Comparison of ENCODE assay signal across 8 cellular contexts in the genomic region with DNA sequence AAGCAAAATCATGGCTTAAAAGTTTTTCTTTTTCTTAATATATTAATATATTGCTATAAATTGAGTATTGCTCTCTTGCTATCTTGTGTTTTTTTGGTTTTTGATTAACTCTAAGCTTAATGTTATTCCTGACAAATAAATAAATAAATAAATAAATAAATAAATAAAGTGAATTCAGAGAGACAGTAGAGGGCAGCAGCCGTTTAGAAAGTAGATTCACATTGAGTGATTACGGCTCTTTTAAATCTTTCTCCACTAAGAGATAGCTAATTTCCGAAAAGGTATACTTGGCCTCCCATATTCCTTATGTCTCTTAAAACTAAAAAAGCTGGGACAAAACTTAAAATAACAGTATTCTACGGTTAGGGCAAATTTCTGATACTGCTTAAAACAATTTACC. TPM values are rescaled to one million over a fixed set of nuclear protein-coding genes. Genes with fewer than 3 reads are reported as not detected.
DNase-seq lines count a peak whose midpoint lies in the region; ATAC-seq and TF ChIP-seq lines count a peak whose summit lies in the region.

No MANE protein-coding gene starts in this region.

- intact Hi-C loops in OCI-LY7 (cut with micrococcal nuclease; ENCODE audit: unreplicated experiment) = loop anchor here (2.0 to 10.0 kb wide), 5 partner anchors 65 to 330 kb away; no protein-coding TSS in a partner anchor
- intact Hi-C loops in gastrocnemius medialis (cut with DNase I; ENCODE audit: low total_unique reads) = loop anchor here (2.0 to 5.0 kb wide), 2 partner anchors 332 to 670 kb away; no protein-coding TSS in a partner anchor

- H3K4me1 ChIP-seq in OCI-LY7 (ENCODE audit: insufficient read depth, low read length, poor library complexity, severe bottlenecking) = peaks cover 4% of the 10 kb centered on the region
- no peaks in the 10 kb centered on the region for H3K4me1 ChIP-seq in gastrocnemius medialis

- BruUV-seq in OCI-LY7 (replicated peaks; lab: Mats Ljungman, UMichigan) = no TSS peak

- in situ Hi-C loops in gastrocnemius medialis (cut with MboI; ENCODE audit: low sequenced_read_pairs in 4 of 4) = loop anchor here in 2 of 4 donors (5.0 kb wide), 2 partner anchors 325 to 330 kb away; no protein-coding TSS in a partner anchor

- peaks cover 76% of the 10 kb centered on the region for H3K36me3 ChIP-seq in OCI-LY7 (ENCODE audit: insufficient read depth, low read length)
- no peaks in the 10 kb centered on the region for H3K36me3 ChIP-seq in gastrocnemius medialis

- CTCF ChIA-PET in OCI-LY7 (lab: Charles Lee; ENCODE audit: unreplicated experiment) = interaction anchor here (1.1 to 1.2 kb wide), 2 partner anchors 35 to 83 kb away, joined by 3 to 7 read pairs; a partner anchor contains a TSS

- H3K79me2 ChIP-seq in OCI-LY7 (ENCODE audit: insufficient read depth, low read depth, low read length) = peaks cover 17% of the 10 kb centered on the region; the same call in 1 of the 2 replicates

- no peaks in the 10 kb centered on the region for H3K27me3 ChIP-seq in gastrocnemius medialis

- TF ChIP-seq CTCF in OCI-LY7 (conservative IDR thresholded peaks at IDR 0.05; ENCODE audit: low read length) = peak; percentile 75
- peak; percentile 45 for TF ChIP-seq CTCF in fibroblast of mammary gland (conservative IDR thresholded peaks at IDR 0.05; ENCODE audit: control insufficient read depth, insufficient read depth, low read depth, low read length)
- TF ChIP-seq CTCF in gastrocnemius medialis (IDR thresholded peaks at IDR 0.05 in 4 of 5, conservative IDR thresholded peaks at IDR 0.05 in 1 of 5) = peak in 2 of 5 experiments; percentile 29 to 58

- DNase-seq in DMS 273 (lab: John Stamatoyannopoulos, UW; ENCODE audit: unreplicated experiment) (peak; percentile 51), DMS 273 treated with DMSO at 0.1 percent for 48 hours (lab: John Stamatoyannopoulos, UW) (no peak), OCI-LY7 (ENCODE audit: low spot score) (peak; percentile 50), fibroblast of mammary gland (ENCODE audit: low read depth) (peak; percentile 68), gastrocnemius medialis (no peak), cerebellar nuclear complex (lab: John Stamatoyannopoulos, UW) (no peak), HUDEP-2 (lab: John Stamatoyannopoulos, UW; ENCODE audit: unreplicated experiment in 76 of 76) (no peak)

- no peak overlapping the region for H2AFZ ChIP-seq in OCI-LY7 (ENCODE audit: low read length)

- peak; percentile 56 to 75 for ATAC-seq in gastrocnemius medialis
- ATAC-seq in HG03439 (IDR thresholded peaks at IDR 0.05; ENCODE audit: unreplicated experiment) = no peak

- H4K20me1 ChIP-seq in OCI-LY7 (ENCODE audit: insufficient read depth, low read length) = no peaks in the 10 kb centered on the region

- TF ChIP-seq POLR2A in gastrocnemius medialis (IDR thresholded peaks at IDR 0.05) = no peak

- H3K27ac ChIP-seq in OCI-LY7 (ENCODE audit: low read depth, low read length, poor library complexity, severe bottlenecking) (no peak overlapping the region), gastrocnemius medialis (no peak overlapping the region)

- no peak overlapping the region for H3K4me2 ChIP-seq in OCI-LY7 (ENCODE audit: low read length)

- no peaks in the 10 kb centered on the region for H3K9me2 ChIP-seq in OCI-LY7 (ENCODE audit: insufficient read depth, low read length)

- H3K4me3 ChIP-seq in OCI-LY7 (ENCODE audit: low read depth, low read length, poor library complexity, severe bottlenecking) (no peak overlapping the region), fibroblast of mammary gland (ENCODE audit: control insufficient read depth, low read depth, low read length) (no peak overlapping the region), gastrocnemius medialis (no peak overlapping the region)

- H3K9me3 ChIP-seq in OCI-LY7 (ENCODE audit: low read length) (no peaks in the 10 kb centered on the region), gastrocnemius medialis (no peaks in the 10 kb centered on the region)

- POLR2A ChIA-PET in OCI-LY7 (lab: Charles Lee) = interaction anchor here (0.6 to 1.1 kb wide), 7 partner anchors 9 to 512 kb away, joined by 3 to 4 read pairs (median 3); no protein-coding TSS in a partner anchor

RNA-seq across cellular contexts. Expression of a gene that starts 34.3 kb away (rescaled TPM):
- total RNA-seq in OCI-LY7 (2014; rRNA removed; shearing (Covaris generic)) = 96.8 and 107 TPM in 2 replicates
- total RNA-seq in OCI-LY7 (2022) (94.8 and 97.8 TPM in 2 replicates), gastrocnemius medialis (1 to 10 TPM; 3.5 to 6.4 (median 4.8) TPM)

Comparison
In these comparisons a context has a peak if more than half of its experiments do, and no peak if none do; other contexts are left out.
1. DNase-seq: peak in DMS 273 (single experiment), OCI-LY7 (single experiment) and fibroblast of mammary gland (single experiment); none in DMS 273 treated with DMSO at 0.1 percent for 48 hours (single experiment), gastrocnemius medialis (0 of 2), cerebellar nuclear complex (0 of 2) and HUDEP-2 (0 of 76).
2. RNA of a gene that starts 34.3 kb away (total RNA-seq): 94.8 to 107 TPM in OCI-LY7; 3.5 to 6.4 TPM in gastrocnemius medialis; every median in the first group is over 10 times any median in the second.